Comparison of ENCODE assay signal across 19 cellular contexts in the genomic region with DNA sequence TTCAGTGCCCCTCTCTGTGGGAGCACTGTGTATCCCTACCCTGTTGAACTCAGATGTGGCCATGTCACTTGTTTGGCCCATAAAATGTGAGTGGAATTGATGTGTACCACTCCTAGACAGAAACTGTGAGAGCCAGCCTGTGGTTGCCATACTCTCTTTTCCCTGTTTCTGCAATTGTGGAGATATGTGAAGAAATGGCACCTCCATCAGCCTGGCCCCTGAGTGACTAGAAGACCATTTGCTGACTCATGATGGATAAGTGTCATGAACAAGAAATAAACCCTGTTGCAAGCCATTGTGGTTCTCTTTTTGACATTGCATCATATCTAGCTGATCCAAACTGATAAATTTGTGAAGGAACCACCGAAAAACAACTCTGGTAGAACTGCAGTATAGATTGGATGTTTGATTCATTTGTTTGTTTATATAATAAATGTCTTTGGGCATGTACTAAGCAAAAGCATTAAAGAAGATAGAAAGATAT.
DNase-seq lines count a peak whose midpoint lies in the region; ATAC-seq and TF ChIP-seq lines count a peak whose summit lies in the region.
"Had no signal": no experiment of that assay in that cellular context is flagged by ENCODE, and none has a peak within 500 bp of the region (broad histone marks: within the 10 kb centered on the region; RNA-seq: fewer than 3 reads in every experiment).

No MANE protein-coding gene starts in this region.

- peak overlapping the region; percentile 11 to 67 for H3K27ac Mint-ChIP-seq in natural killer cell treated with Interleukin-12 subunit alpha and Interleukin-12 subunit beta and Interleukin-15 and Interleukin-18, amount 100 ng/mL, for 72 hours
- no peak overlapping the region for H3K27ac Mint-ChIP-seq in GM23338
- H3K27ac Mint-ChIP-seq in activated CD8-positive, alpha-beta T cell treated with anti-CD3 and anti-CD28 coated beads, Interleukin-2, amount 10 ng/mL, durations not matched to agents 7 days and 5 days, result no peak overlapping the region
- H3K27ac Mint-ChIP-seq: activated CD4-positive, alpha-beta memory T cell treated with anti-CD3 and anti-CD28 coated beads, Interleukin-2, amount 10 ng/mL, durations not matched to agents 7 days and 5 days had no signal

- no peak for TF ChIP-seq CTCF in HL-60 (IDR thresholded peaks at IDR 0.05; ENCODE audit: insufficient read depth, low read length)
- no peak for TF ChIP-seq CTCF in GM23338 (conservative IDR thresholded peaks at IDR 0.05; ENCODE audit: low read depth in 2 of 2)

- CTCF ChIA-PET in activated CD8-positive, alpha-beta T cell treated with anti-CD3 and anti-CD28 coated beads, Interleukin-2, amount 10 ng/mL, durations not matched to agents 7 days and 5 days (lab: Charles Lee), result no interaction called here

- no peaks in the 10 kb centered on the region for H4K20me1 ChIP-seq in GM23338 (replicated peaks; ENCODE audit: insufficient read depth)

- POLR2A ChIA-PET in activated CD8-positive, alpha-beta T cell treated with anti-CD3 and anti-CD28 coated beads, Interleukin-2, amount 10 ng/mL, durations not matched to agents 7 days and 5 days (lab: Charles Lee), result no interaction called here

- H3K36me3 ChIP-seq in adipocyte (ENCODE audit: control insufficient read depth, insufficient read depth, low read length, severe bottlenecking), result no peaks in the 10 kb centered on the region
- no peaks in the 10 kb centered on the region; the same call in 1 of the 2 replicates for H3K36me3 ChIP-seq in GM23338 (ENCODE audit: insufficient read depth)
- H3K36me3 ChIP-seq: stomach had no signal

- H3K9me2 ChIP-seq in GM23338 (ENCODE audit: insufficient read depth), result 0 out of 2 replicates have a peak, but pooled peaks cover 9% of the 10 kb centered on the region

- H3K4me1 Mint-ChIP-seq in natural killer cell treated with Interleukin-12 subunit alpha and Interleukin-12 subunit beta and Interleukin-15 and Interleukin-18, amount 100 ng/mL, for 72 hours (ENCODE audit: low read depth in 2 of 2), result peaks cover 12 to 20% of the 10 kb centered on the region in 2 donors
- H3K4me1 Mint-ChIP-seq in GM23338, result no peaks in the 10 kb centered on the region
- H3K4me1 Mint-ChIP-seq in activated CD8-positive, alpha-beta T cell treated with anti-CD3 and anti-CD28 coated beads, Interleukin-2, amount 10 ng/mL, durations not matched to agents 7 days and 5 days (ENCODE audit: low read depth), result peaks cover 6% of the 10 kb centered on the region

- H3K27me3 ChIP-seq in HL-60 (ENCODE audit: insufficient read depth, poor library complexity, severe bottlenecking) (no peaks in the 10 kb centered on the region), adipocyte (replicated peaks; ENCODE audit: control insufficient read depth, insufficient read depth, low read length) (no peaks in the 10 kb centered on the region), GM23338 (ENCODE audit: insufficient read depth) (no peaks in the 10 kb centered on the region)
- H3K27me3 ChIP-seq: stomach had no signal

- DNase-seq in HL-60 (ENCODE audit: low read depth in 1 of 2, low spot score in 1 of 2) (peak; percentile 90 to 95), NOMO-1 treated with dmso at 0.1 percent for 144 hours (lab: John Stamatoyannopoulos, UW; ENCODE audit: unreplicated experiment) (peak; percentile 79), adipocyte (ENCODE audit: low read depth) (peak; percentile 59), GM23338 (ENCODE audit: low spot score) (no peak)
- DNase-seq in natural killer cell treated with Interleukin-12 subunit alpha and Interleukin-12 subunit beta and Interleukin-15 and Interleukin-18, amount 100 ng/mL, for 72 hours (ENCODE audit: low spot score), result no peak
- no peak for DNase-seq in activated CD8-positive, alpha-beta T cell treated with anti-CD3 and anti-CD28 coated beads, Interleukin-2, amount 10 ng/mL, durations not matched to agents 7 days and 5 days
- DNase-seq: activated CD4-positive, alpha-beta memory T cell treated with anti-CD3 and anti-CD28 coated beads, Interleukin-2, amount 10 ng/mL, durations not matched to agents 7 days and 5 days; activated effector memory CD4-positive, alpha-beta T cell treated with anti-CD3 and anti-CD28 coated beads, Interleukin-2, amount 50 U/mL, for 16 hours; dermis blood vessel endothelial cell; hypothalamus; left cardiac atrium; NCI-H2029; posterior cingulate gyrus; stimulated activated CD4-positive, alpha-beta T cell treated with anti-CD3 and anti-CD28 coated beads, Interleukin-12 subunit alpha, Interleukin-12 subunit beta, amount 100 ng/mL, for 4 hours; stomach; T-helper 9 cell had no signal

- H3K27ac ChIP-seq in HL-60 (replicated peaks) (peak overlapping the region; percentile 60), GM23338 (ENCODE audit: low read depth) (no peak overlapping the region)
- H3K27ac ChIP-seq: C4-2B, stomach had no signal

- H3K9me3 Mint-ChIP-seq in natural killer cell treated with Interleukin-12 subunit alpha and Interleukin-12 subunit beta and Interleukin-15 and Interleukin-18, amount 100 ng/mL, for 72 hours, result peaks cover 8% of the 10 kb centered on the region
- H3K9me3 Mint-ChIP-seq in GM23338, result no peaks in the 10 kb centered on the region
- no peaks in the 10 kb centered on the region for H3K9me3 Mint-ChIP-seq in activated CD8-positive, alpha-beta T cell treated with anti-CD3 and anti-CD28 coated beads, Interleukin-2, amount 10 ng/mL, durations not matched to agents 7 days and 5 days (ENCODE audit: insufficient read depth)

- H3K4me3 ChIP-seq in HL-60 (replicated peaks; ENCODE audit: insufficient read depth, low read length) (no peak overlapping the region), adipocyte (ENCODE audit: low read length) (no peak overlapping the region), GM23338 (no peak overlapping the region)
- H3K4me3 ChIP-seq: GM12878, stomach had no signal

- H3K79me2 ChIP-seq in GM23338 (replicated peaks; ENCODE audit: insufficient read depth), result no peaks in the 10 kb centered on the region

- H3K4me2 ChIP-seq in GM23338, result no peak overlapping the region

- H3K9ac ChIP-seq in adipocyte (ENCODE audit: low read length), result no peak overlapping the region

- H3K4me3 Mint-ChIP-seq in natural killer cell treated with Interleukin-12 subunit alpha and Interleukin-12 subunit beta and Interleukin-15 and Interleukin-18, amount 100 ng/mL, for 72 hours, result peak overlapping the region; percentile 32
- no peak overlapping the region for H3K4me3 Mint-ChIP-seq in GM23338
- no peak overlapping the region for H3K4me3 Mint-ChIP-seq in activated CD8-positive, alpha-beta T cell treated with anti-CD3 and anti-CD28 coated beads, Interleukin-2, amount 10 ng/mL, durations not matched to agents 7 days and 5 days
- H3K4me3 Mint-ChIP-seq: activated CD4-positive, alpha-beta memory T cell treated with anti-CD3 and anti-CD28 coated beads, Interleukin-2, amount 10 ng/mL, durations not matched to agents 7 days and 5 days had no signal

- H3K27me3 Mint-ChIP-seq in natural killer cell treated with Interleukin-12 subunit alpha and Interleukin-12 subunit beta and Interleukin-15 and Interleukin-18, amount 100 ng/mL, for 72 hours, result peaks cover 0 to 6% of the 10 kb centered on the region in 2 donors
- H3K27me3 Mint-ChIP-seq in GM23338 (ENCODE audit: insufficient read depth, low read depth, poor library complexity), result peaks cover 4% of the 10 kb centered on the region
- H3K27me3 Mint-ChIP-seq in activated CD8-positive, alpha-beta T cell treated with anti-CD3 and anti-CD28 coated beads, Interleukin-2, amount 10 ng/mL, durations not matched to agents 7 days and 5 days (ENCODE audit: low read depth), result no peaks in the 10 kb centered on the region
- H3K27me3 Mint-ChIP-seq: activated CD4-positive, alpha-beta memory T cell treated with anti-CD3 and anti-CD28 coated beads, Interleukin-2, amount 10 ng/mL, durations not matched to agents 7 days and 5 days had no signal

- no peaks in the 10 kb centered on the region for H3F3A ChIP-seq in GM23338 (replicated peaks; ENCODE audit: low read depth)

- H3K36me3 Mint-ChIP-seq in natural killer cell treated with Interleukin-12 subunit alpha and Interleukin-12 subunit beta and Interleukin-15 and Interleukin-18, amount 100 ng/mL, for 72 hours, result no peaks in the 10 kb centered on the region
- no peaks in the 10 kb centered on the region for H3K36me3 Mint-ChIP-seq in GM23338 (ENCODE audit: low read depth)
- no peaks in the 10 kb centered on the region for H3K36me3 Mint-ChIP-seq in activated CD8-positive, alpha-beta T cell treated with anti-CD3 and anti-CD28 coated beads, Interleukin-2, amount 10 ng/mL, durations not matched to agents 7 days and 5 days (ENCODE audit: low read depth)

- H3K4me1 ChIP-seq in adipocyte (ENCODE audit: control insufficient read depth, insufficient read depth, low read length) (peaks cover 14% of the 10 kb centered on the region), GM23338 (ENCODE audit: insufficient read depth) (no peaks in the 10 kb centered on the region)
- H3K4me1 ChIP-seq: stomach had no signal

- peak; percentile 83 to 92 for ATAC-seq in natural killer cell treated with Interleukin-12 subunit alpha and Interleukin-12 subunit beta and Interleukin-15 and Interleukin-18, amount 100 ng/mL, for 72 hours
- ATAC-seq in GM23338, result no peak
- no peak for ATAC-seq in activated CD8-positive, alpha-beta T cell treated with anti-CD3 and anti-CD28 coated beads, Interleukin-2, amount 10 ng/mL, durations not matched to agents 7 days and 5 days
- no peak for ATAC-seq in HG03045 (IDR thresholded peaks at IDR 0.05; ENCODE audit: unreplicated experiment)
- ATAC-seq: GM12878 had no signal

- H2AFZ ChIP-seq in GM23338, result no peak overlapping the region

- no peaks in the 10 kb centered on the region for H3K9me3 ChIP-seq in adipocyte (ENCODE audit: control insufficient read depth, low read length)
- H3K9me3 ChIP-seq: stomach had no signal

TF ChIP-seq in GM23338, 12 proteins besides CTCF, POLR2A, EP300 and RAD21 (continues in another document):
- TF ChIP-seq POLR2AphosphoS5 (IDR thresholded peaks at IDR 0.05; ENCODE audit: low read depth) (no peak), STAT1 (IDR thresholded peaks at IDR 0.05; ENCODE audit: unreplicated experiment) (no peak), CREB1 (CRISPR knock-in tag; IDR thresholded peaks at IDR 0.05; ENCODE audit: low read depth) (no peak), ZNF114 (CRISPR knock-in tag; IDR thresholded peaks at IDR 0.05) (no peak)
- TF ChIP-seq, protein P1, sequence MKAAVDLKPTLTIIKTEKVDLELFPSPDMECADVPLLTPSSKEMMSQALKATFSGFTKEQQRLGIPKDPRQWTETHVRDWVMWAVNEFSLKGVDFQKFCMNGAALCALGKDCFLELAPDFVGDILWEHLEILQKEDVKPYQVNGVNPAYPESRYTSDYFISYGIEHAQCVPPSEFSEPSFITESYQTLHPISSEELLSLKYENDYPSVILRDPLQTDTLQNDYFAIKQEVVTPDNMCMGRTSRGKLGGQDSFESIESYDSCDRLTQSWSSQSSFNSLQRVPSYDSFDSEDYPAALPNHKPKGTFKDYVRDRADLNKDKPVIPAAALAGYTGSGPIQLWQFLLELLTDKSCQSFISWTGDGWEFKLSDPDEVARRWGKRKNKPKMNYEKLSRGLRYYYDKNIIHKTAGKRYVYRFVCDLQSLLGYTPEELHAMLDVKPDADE (IDR thresholded peaks at IDR 0.05), result no peak

Comparison
In these comparisons a context has a peak if more than half of its experiments do, and no peak if none do; other contexts are left out.
1. DNase-seq: peak in HL-60 (2 of 2), NOMO-1 treated with dmso at 0.1 percent for 144 hours (single experiment) and adipocyte (single experiment); none in natural killer cell treated with Interleukin-12 subunit alpha and Interleukin-12 subunit beta and Interleukin-15 and Interleukin-18, amount 100 ng/mL, for 72 hours (single experiment), GM23338 (single experiment) and activated CD8-positive, alpha-beta T cell treated with anti-CD3 and anti-CD28 coated beads, Interleukin-2, amount 10 ng/mL, durations not matched to agents 7 days and 5 days (single experiment).
2. ATAC-seq: peak in natural killer cell treated with Interleukin-12 subunit alpha and Interleukin-12 subunit beta and Interleukin-15 and Interleukin-18, amount 100 ng/mL, for 72 hours (2 of 2); none in GM23338 (single experiment), activated CD8-positive, alpha-beta T cell treated with anti-CD3 and anti-CD28 coated beads, Interleukin-2, amount 10 ng/mL, durations not matched to agents 7 days and 5 days (single experiment) and HG03045 (single experiment).
3. H3K27ac Mint-ChIP-seq: peak in natural killer cell treated with Interleukin-12 subunit alpha and Interleukin-12 subunit beta and Interleukin-15 and Interleukin-18, amount 100 ng/mL, for 72 hours (2 of 2); none in GM23338 (single experiment) and activated CD8-positive, alpha-beta T cell treated with anti-CD3 and anti-CD28 coated beads, Interleukin-2, amount 10 ng/mL, durations not matched to agents 7 days and 5 days (single experiment).